ENCODE assay signal across 21 cellular contexts in genomic region chr14:23435540-23436326, GRCh38. TPM values are rescaled to one million over a fixed set of nuclear protein-coding genes. Genes with fewer than 3 reads are reported as not detected.
DNase-seq lines count a peak whose midpoint lies in the region; ATAC-seq and TF ChIP-seq lines count a peak whose summit lies in the region.
"Had no signal": no experiment of that assay in that cellular context is flagged by ENCODE, and none has a peak within 500 bp of the region (broad histone marks: within the 10 kb centered on the region; RNA-seq: fewer than 3 reads in every experiment).

MYH7 (minus strand) TSS chr14:23435660; CDS start chr14:23433732, 1,928 bp downstream.

- no peak within 1 kb of the TSS for H2BK5ac ChIP-seq in trophoblast cell (ENCODE audit: low read depth, low read length, poor library complexity)

- H3K18ac ChIP-seq in trophoblast cell (ENCODE audit: low read length) = no peak within 1 kb of the TSS

- H3K14ac ChIP-seq in trophoblast cell (ENCODE audit: low read length) = no peak within 1 kb of the TSS

- H2BK12ac ChIP-seq in trophoblast cell (ENCODE audit: low read length) = no peak within 1 kb of the TSS

- no CpG with 5 or more reads among the region's 10 CpGs for WGBS in trophoblast cell (ENCODE audit: extremely low coverage, insufficient coverage, insufficient read length)

- H3K4me3 ChIP-seq in right atrium auricular region = peak within 1 kb of the TSS; percentile 27 to 32
- H3K4me3 ChIP-seq in trophoblast cell (ENCODE audit: low read depth, low read length) = peak within 1 kb of the TSS; percentile 1
- H3K4me3 ChIP-seq: adrenal gland, colonic mucosa, upper lobe of right lung had no signal

- no peak within 1 kb of the TSS for H4K91ac ChIP-seq in trophoblast cell (ENCODE audit: low read depth, low read length)

- H3K23ac ChIP-seq in trophoblast cell (ENCODE audit: low read length) = no peak within 1 kb of the TSS

- no peaks in the 10 kb centered on the region for H3K79me1 ChIP-seq in trophoblast cell (ENCODE audit: low read length)

- no peak within 1 kb of the TSS for H2BK120ac ChIP-seq in trophoblast cell (ENCODE audit: insufficient read depth, low read length, poor library complexity)

- no peak within 1 kb of the TSS for H2AFZ ChIP-seq in trophoblast cell (ENCODE audit: insufficient read depth, low read length, poor library complexity)

- H3K27me3 ChIP-seq in right atrium auricular region (no peaks in the 10 kb centered on the region), trophoblast cell (ENCODE audit: insufficient read depth, low read length) (no peaks in the 10 kb centered on the region)
- H3K27me3 ChIP-seq: adrenal gland, colonic mucosa, upper lobe of right lung had no signal

- ATAC-seq in GM19452 (IDR thresholded peaks at IDR 0.05; ENCODE audit: unreplicated experiment) (no peak), GM18870 (IDR thresholded peaks at IDR 0.05; ENCODE audit: unreplicated experiment) (no peak)
- ATAC-seq: upper lobe of right lung had no signal

- no peak within 1 kb of the TSS for H3K4ac ChIP-seq in trophoblast cell (ENCODE audit: low read depth, low read length)

- H2AK5ac ChIP-seq in trophoblast cell (ENCODE audit: low read length) = no peak within 1 kb of the TSS

- peaks cover 0 to 52% of the 10 kb centered on the region in 2 donors for H3K4me1 ChIP-seq in right atrium auricular region
- H3K4me1 ChIP-seq in trophoblast cell (ENCODE audit: control insufficient read depth in 1 of 2, insufficient read depth in 2 of 2, low read length in 2 of 2) = peaks cover 4 to 5% of the 10 kb centered on the region in 2 experiments
- H3K4me1 ChIP-seq: adrenal gland, colonic mucosa, upper lobe of right lung had no signal

- peaks cover 18% of the 10 kb centered on the region for H3K36me3 ChIP-seq in right atrium auricular region
- no peaks in the 10 kb centered on the region for H3K36me3 ChIP-seq in trophoblast cell (ENCODE audit: control insufficient read depth in 1 of 2, insufficient read depth in 2 of 2, low read length in 2 of 2)
- H3K36me3 ChIP-seq: adrenal gland, colonic mucosa, upper lobe of right lung had no signal

- H3K9ac ChIP-seq in trophoblast cell (ENCODE audit: low read length) = no peak within 1 kb of the TSS

- H3K27ac ChIP-seq in right atrium auricular region = peak within 1 kb of the TSS; percentile 82 to 92
- no peak within 1 kb of the TSS for H3K27ac ChIP-seq in trophoblast cell (ENCODE audit: low read depth, low read length)
- H3K27ac ChIP-seq: colonic mucosa, HL-60, upper lobe of right lung had no signal

- no peaks in the 10 kb centered on the region for H3K79me2 ChIP-seq in trophoblast cell (ENCODE audit: control insufficient read depth, insufficient read depth, low read length, poor library complexity)

- no peak within 1 kb of the TSS for H3K4me2 ChIP-seq in trophoblast cell (ENCODE audit: low read length)

- DNase-seq in ELF-1 (ENCODE audit: low read depth, low spot score) = peak; percentile 44
- DNase-seq in cerebellum (ENCODE audit: low spot score) = peak; percentile 13
- DNase-seq in right atrium auricular region (ENCODE audit: low spot score) = peak; percentile 61
- DNase-seq in trophoblast cell = no peak
- no peak for DNase-seq in NCI-H1105 treated with DMSO at 0.1 percent for 48 hours (lab: John Stamatoyannopoulos, UW)
- no peak for DNase-seq in stimulated activated CD8-positive, alpha-beta memory T cell treated with anti-CD3 and anti-CD28 coated beads, Interleukin-4, amount 100 ng/mL, for 48 hours
- DNase-seq: activated CD4-positive, alpha-beta T cell treated with anti-CD3 and anti-CD28 coated beads, Interleukin-2, amount 50 U/mL, for 48 hours; CD4-positive, CD25-positive, alpha-beta regulatory T cell; colonic mucosa; DMS79 treated with DMSO at 0.1 percent for 48 hours; KBM-7; mammary epithelial cell; NCI-H1092; NCI-H69; stimulated activated naive CD4-positive, alpha-beta T cell; upper lobe of right lung had no signal

- H4K12ac ChIP-seq in trophoblast cell (ENCODE audit: low read depth, low read length) = no peak within 1 kb of the TSS

- no peak for TF ChIP-seq CTCF in right atrium auricular region (IDR thresholded peaks at IDR 0.05)

- H4K8ac ChIP-seq in trophoblast cell (ENCODE audit: low read depth, low read length) = no peak within 1 kb of the TSS

- H3K9me3 ChIP-seq in right atrium auricular region (no peaks in the 10 kb centered on the region), trophoblast cell (ENCODE audit: insufficient read depth, low read depth, low read length) (peaks cover 6% of the 10 kb centered on the region)
- H3K9me3 ChIP-seq: adrenal gland, colonic mucosa, upper lobe of right lung had no signal

RNA-seq across cellular contexts. Expression of gene MYH7, which starts in this region (rescaled TPM):
- total RNA-seq in cerebellum (2.2 TPM), right atrium auricular region (1,000 to 10,000 TPM; 1,082 to 4,592 TPM)
- polyA plus RNA-seq in trophoblast cell (2013) = not detected in 2 replicates
- total RNA-seq: CD4-positive, CD25-positive, alpha-beta regulatory T cell; epithelial cell of proximal tubule; mammary epithelial cell had no signal
- polyA plus RNA-seq: CD4-positive, CD25-positive, alpha-beta regulatory T cell; mammary epithelial cell had no signal

Comparison
In these comparisons a context has a peak if more than half of its experiments do, and no peak if none do; other contexts are left out.
1. RNA of gene MYH7 (total RNA-seq): 1,082 to 4,592 TPM in right atrium auricular region; 2.2 TPM in cerebellum (single experiment); every median in the first group is over 100 times any median in the second.
2. DNase-seq: peak in ELF-1 (single experiment), cerebellum (single experiment) and right atrium auricular region (single experiment); none in trophoblast cell (0 of 2), NCI-H1105 treated with DMSO at 0.1 percent for 48 hours (single experiment) and stimulated activated CD8-positive, alpha-beta memory T cell treated with anti-CD3 and anti-CD28 coated beads, Interleukin-4, amount 100 ng/mL, for 48 hours (single experiment).